In genomic region chr4:1879491-1879890, GRCh38 we compare ENCODE assay signal across 20 cellular contexts. TPM values are rescaled to one million over a fixed set of nuclear protein-coding genes. Genes with fewer than 3 reads are reported as not detected.
DNase-seq lines count a peak whose midpoint lies in the region; TF ChIP-seq lines count a peak whose summit lies in the region.
"Had no signal": no experiment of that assay in that cellular context is flagged by ENCODE, and none has a peak within 500 bp of the region (broad histone marks: within the 10 kb centered on the region; RNA-seq: fewer than 3 reads in every experiment).

No MANE protein-coding gene starts in this region.

- H3K4me3 ChIP-seq in trophoblast cell (ENCODE audit: low read depth, low read length) = no peak overlapping the region
- no peak overlapping the region for H3K4me3 ChIP-seq in tibial artery
- H3K4me3 ChIP-seq in CD8-positive, alpha-beta memory T cell (ENCODE audit: low read length) = no peak overlapping the region
- H3K4me3 ChIP-seq: dorsolateral prefrontal cortex, hepatocyte, pancreas, SJCRH30, tibial nerve had no signal

- H3K23ac ChIP-seq in trophoblast cell (ENCODE audit: low read length) = no peak overlapping the region

- no peak overlapping the region for H2AK5ac ChIP-seq in trophoblast cell (ENCODE audit: low read length)

- H3K9ac ChIP-seq in trophoblast cell (ENCODE audit: low read length) = no peak overlapping the region

- intact Hi-C loops in tibial artery (cut with DNase I; ENCODE audit: low total_unique reads) = loop anchor here (10.0 kb wide), 1 partner anchor 125 kb away; the partner anchor contains the start of gene NELFA

- H3K36me3 ChIP-seq in trophoblast cell (ENCODE audit: control insufficient read depth in 1 of 2, insufficient read depth in 2 of 2, low read length in 2 of 2) = peaks cover 0 to 2% of the 10 kb centered on the region in 2 experiments
- no peaks in the 10 kb centered on the region for H3K36me3 ChIP-seq in tibial artery
- H3K36me3 ChIP-seq in CD8-positive, alpha-beta memory T cell (ENCODE audit: insufficient read depth, low read length) = no peaks in the 10 kb centered on the region
- H3K36me3 ChIP-seq: pancreas, tibial nerve had no signal

- H3K36me3 Mint-ChIP-seq in T-helper 2 cell treated with Interferon-gamma antibody and Interleukin-4, amounts not matched to agents 5 μg/mL and 100 μg/mL, for 36 hours (ENCODE audit: low read depth) = peaks cover 30% of the 10 kb centered on the region
- H3K36me3 Mint-ChIP-seq in chondrocyte (ENCODE audit: low read depth) = no peaks in the 10 kb centered on the region
- no peaks in the 10 kb centered on the region for H3K36me3 Mint-ChIP-seq in CD8-positive, alpha-beta memory T cell

- H3K4me1 Mint-ChIP-seq in T-helper 2 cell treated with Interferon-gamma antibody and Interleukin-4, amounts not matched to agents 5 μg/mL and 100 μg/mL, for 36 hours (ENCODE audit: low read depth) = peaks cover 49% of the 10 kb centered on the region
- H3K4me1 Mint-ChIP-seq in chondrocyte (ENCODE audit: low read depth) = peaks cover 27% of the 10 kb centered on the region
- H3K4me1 Mint-ChIP-seq in CD8-positive, alpha-beta memory T cell = peaks cover 37 to 57% (median 52%) of the 10 kb centered on the region in 3 donors

- peaks cover 4% of the 10 kb centered on the region for H3K79me1 ChIP-seq in trophoblast cell (ENCODE audit: low read length)

- no peak for DNase-seq in T-helper 2 cell treated with Interferon-gamma antibody and Interleukin-4, amounts not matched to agents 5 μg/mL and 100 μg/mL, for 36 hours (ENCODE audit: low spot score)
- DNase-seq in T-helper 2 cell (no peak), MV-4-11 (lab: John Stamatoyannopoulos, UW) (peak; percentile 61), chondrocyte (ENCODE audit: low spot score) (peak; percentile 11), trophoblast cell (no peak), tibial artery (no peak)
- no peak for DNase-seq in activated CD4-positive, CD25-positive, alpha-beta regulatory T cell (lab: John Stamatoyannopoulos, UW)
- no peak for DNase-seq in CD8-positive, alpha-beta memory T cell
- DNase-seq: activated CD8-positive, alpha-beta memory T cell treated with anti-CD3 and anti-CD28 coated beads for 24 hours; activated gamma-delta T cell treated with Interleukin-2 at 50 U/mL for 16 hours; COR-L47; dorsolateral prefrontal cortex; kidney glomerular epithelial cell; NCI-H1694 treated with DMSO at 0.1 percent for 48 hours; NK-92 treated with Interleukin-12 subunit alpha and Interleukin-12 subunit beta, amount 100 ng/mL, for 24 hours; pancreas; SJCRH30; stimulated activated CD4-positive, alpha-beta T cell treated with anti-CD3 and anti-CD28 coated beads, Interleukin-4, amount 100 ng/mL, for 24 hours had no signal

- H3K27ac ChIP-seq in trophoblast cell (ENCODE audit: low read depth, low read length) (no peak overlapping the region), tibial artery (no peak overlapping the region)
- no peak overlapping the region for H3K27ac ChIP-seq in CD8-positive, alpha-beta memory T cell (ENCODE audit: low read depth, low read length)
- H3K27ac ChIP-seq: dorsolateral prefrontal cortex, pancreas, SJCRH30, tibial nerve had no signal

- H2BK12ac ChIP-seq in trophoblast cell (ENCODE audit: low read length) = no peak overlapping the region

- POLR2A ChIA-PET in CD8-positive, alpha-beta memory T cell (lab: Charles Lee) = no interaction called here

- H2AFZ ChIP-seq in trophoblast cell (ENCODE audit: insufficient read depth, low read length, poor library complexity) = no peak overlapping the region
- H2AFZ ChIP-seq: hepatocyte had no signal

- H4K91ac ChIP-seq in trophoblast cell (ENCODE audit: low read depth, low read length) = no peak overlapping the region

- no CpG with 5 or more reads among the region's 4 CpGs for WGBS in trophoblast cell (ENCODE audit: extremely low coverage, insufficient coverage, insufficient read length)

- H3K4ac ChIP-seq in trophoblast cell (ENCODE audit: low read depth, low read length) = peak overlapping the region; percentile 33

- H3K4me3 Mint-ChIP-seq in T-helper 2 cell treated with Interferon-gamma antibody and Interleukin-4, amounts not matched to agents 5 μg/mL and 100 μg/mL, for 36 hours = no peak overlapping the region
- no peak overlapping the region for H3K4me3 Mint-ChIP-seq in chondrocyte (ENCODE audit: unreplicated experiment)
- H3K4me3 Mint-ChIP-seq in CD8-positive, alpha-beta memory T cell = no peak overlapping the region

- no peaks in the 10 kb centered on the region for H3K9me3 Mint-ChIP-seq in T-helper 2 cell treated with Interferon-gamma antibody and Interleukin-4, amounts not matched to agents 5 μg/mL and 100 μg/mL, for 36 hours
- no peaks in the 10 kb centered on the region for H3K9me3 Mint-ChIP-seq in chondrocyte (ENCODE audit: low read depth)
- no peaks in the 10 kb centered on the region for H3K9me3 Mint-ChIP-seq in CD8-positive, alpha-beta memory T cell

- H3K14ac ChIP-seq in trophoblast cell (ENCODE audit: low read length) = no peak overlapping the region

- H4K12ac ChIP-seq in trophoblast cell (ENCODE audit: low read depth, low read length) = no peak overlapping the region

- no peaks in the 10 kb centered on the region for H3K27me3 ChIP-seq in trophoblast cell (ENCODE audit: insufficient read depth, low read length)
- no peaks in the 10 kb centered on the region for H3K27me3 ChIP-seq in tibial artery
- H3K27me3 ChIP-seq in CD8-positive, alpha-beta memory T cell (ENCODE audit: insufficient read depth, low read length, poor library complexity, severe bottlenecking) = no peaks in the 10 kb centered on the region
- H3K27me3 ChIP-seq: dorsolateral prefrontal cortex, hepatocyte, pancreas, SJCRH30, tibial nerve had no signal

- no peak overlapping the region for H4K8ac ChIP-seq in trophoblast cell (ENCODE audit: low read depth, low read length)

- H3K27ac Mint-ChIP-seq in T-helper 2 cell treated with Interferon-gamma antibody and Interleukin-4, amounts not matched to agents 5 μg/mL and 100 μg/mL, for 36 hours = peak overlapping the region; percentile 49
- H3K27ac Mint-ChIP-seq in chondrocyte (ENCODE audit: unreplicated experiment) = peak overlapping the region; percentile 55
- peak overlapping the region in 4 of 8 donors; percentile 42 to 83 (median 55) for H3K27ac Mint-ChIP-seq in CD8-positive, alpha-beta memory T cell

- CTCF ChIA-PET in CD8-positive, alpha-beta memory T cell (lab: Charles Lee) = no interaction called here

- H3K4me2 ChIP-seq in trophoblast cell (ENCODE audit: low read length) = no peak overlapping the region
- H3K4me2 ChIP-seq: hepatocyte had no signal

- no peaks in the 10 kb centered on the region for H3K27me3 Mint-ChIP-seq in T-helper 2 cell treated with Interferon-gamma antibody and Interleukin-4, amounts not matched to agents 5 μg/mL and 100 μg/mL, for 36 hours (ENCODE audit: low read depth)
- no peaks in the 10 kb centered on the region for H3K27me3 Mint-ChIP-seq in chondrocyte (ENCODE audit: low read depth)
- H3K27me3 Mint-ChIP-seq in CD8-positive, alpha-beta memory T cell = no peaks in the 10 kb centered on the region

- H2BK5ac ChIP-seq in trophoblast cell (ENCODE audit: low read depth, low read length, poor library complexity) = no peak overlapping the region

- H3K4me1 ChIP-seq in trophoblast cell (ENCODE audit: control insufficient read depth in 1 of 2, insufficient read depth in 2 of 2, low read length in 2 of 2) (peaks cover 6% of the 10 kb centered on the region in 2 experiments), tibial artery (no peaks in the 10 kb centered on the region)
- no peaks in the 10 kb centered on the region for H3K4me1 ChIP-seq in CD8-positive, alpha-beta memory T cell (ENCODE audit: insufficient read depth, low read length)
- H3K4me1 ChIP-seq: SJCRH30, tibial nerve had no signal

- peaks cover 12% of the 10 kb centered on the region for H3K79me2 ChIP-seq in trophoblast cell (ENCODE audit: control insufficient read depth, insufficient read depth, low read length, poor library complexity)

- H3K9me3 ChIP-seq in trophoblast cell (ENCODE audit: insufficient read depth, low read depth, low read length) (no peaks in the 10 kb centered on the region), tibial artery (no peaks in the 10 kb centered on the region)
- no peaks in the 10 kb centered on the region for H3K9me3 ChIP-seq in CD8-positive, alpha-beta memory T cell (ENCODE audit: low read length)
- H3K9me3 ChIP-seq: pancreas, SJCRH30, tibial nerve had no signal

- no peak overlapping the region for H2BK120ac ChIP-seq in trophoblast cell (ENCODE audit: insufficient read depth, low read length, poor library complexity)

- TF ChIP-seq CTCF in chondrocyte (IDR thresholded peaks at IDR 0.05) (no peak), tibial artery (IDR thresholded peaks at IDR 0.05) (no peak)

- H3K18ac ChIP-seq in trophoblast cell (ENCODE audit: low read length) = no peak overlapping the region

RNA-seq across cellular contexts. Expression of gene NSD2, which starts 8.3 kb away (rescaled TPM):
- total RNA-seq in chondrocyte = 46.9 to 56.5 TPM (median 53.5 TPM) in 3 replicates
- polyA plus RNA-seq in trophoblast cell (2013) = 29.4 and 32.1 TPM in 2 replicates
- total RNA-seq in CD8-positive, alpha-beta memory T cell = 100 to 1,000 TPM; 150 to 152 TPM
- 9.0 TPM for polyA plus RNA-seq in CD8-positive, alpha-beta memory T cell

RNA-seq across cellular contexts. Expression of gene LETM1, which starts 23.5 kb away (rescaled TPM):
- 39.6 to 45.2 TPM (median 41.3 TPM) in 3 replicates for total RNA-seq in chondrocyte
- polyA plus RNA-seq in trophoblast cell (2013) = 13.5 and 14.3 TPM in 2 replicates
- 10 to 100 TPM; 85.4 to 87.3 TPM for total RNA-seq in CD8-positive, alpha-beta memory T cell
- 15.5 TPM for polyA plus RNA-seq in CD8-positive, alpha-beta memory T cell

Comparison
In these comparisons a context has a peak if more than half of its experiments do, and no peak if none do; other contexts are left out.
1. DNase-seq: peak in MV-4-11 (single experiment) and chondrocyte (single experiment); none in T-helper 2 cell treated with Interferon-gamma antibody and Interleukin-4, amounts not matched to agents 5 μg/mL and 100 μg/mL, for 36 hours (single experiment), T-helper 2 cell (0 of 5), trophoblast cell (0 of 2), tibial artery (0 of 2), activated CD4-positive, CD25-positive, alpha-beta regulatory T cell (0 of 4) and CD8-positive, alpha-beta memory T cell (0 of 5).